ENCODE assay signal across 20 cellular contexts in genomic region chr13:78816592-78816991, GRCh38.
"Had no signal": no experiment of that assay in that cellular context is flagged by ENCODE, and none has a peak within 500 bp of the region (broad histone marks: within the 10 kb centered on the region; RNA-seq: fewer than 3 reads in every experiment).

No MANE protein-coding gene starts in this region.

- DNase-seq: effector memory CD4-positive, alpha-beta T cell; gastrocnemius medialis; heart right ventricle; kidney; left cardiac atrium; left ventricle myocardium inferior; mesenchymal stem cell; midbrain; small intestine; stimulated activated CD4-positive, alpha-beta T cell treated with anti-CD3 and anti-CD28 coated beads, Interleukin-12 subunit alpha, Interleukin-12 subunit beta, amount 100 ng/mL, for 4 hours; stimulated activated naive CD4-positive, alpha-beta T cell; stomach; substantia nigra; transverse colon had no signal

- H3K4me3 ChIP-seq: esophagus muscularis mucosa, gastrocnemius medialis, heart right ventricle, left ventricle myocardium inferior, lung, right atrium auricular region, stomach, thoracic aorta, transverse colon had no signal

- FAIRE-seq: kidney, small intestine had no signal

- H3K27me3 ChIP-seq: gastrocnemius medialis, neutrophil, right atrium auricular region, transverse colon had no signal

- H3K4me1 ChIP-seq: esophagus muscularis mucosa, gastrocnemius medialis, heart right ventricle, left ventricle myocardium inferior, right atrium auricular region, stomach, transverse colon had no signal

- ATAC-seq: gastrocnemius medialis, heart right ventricle, left cardiac atrium had no signal

- H3K9me3 ChIP-seq: esophagus muscularis mucosa, gastrocnemius medialis, heart right ventricle, left ventricle myocardium inferior, neutrophil, right atrium auricular region, stomach, thoracic aorta, transverse colon had no signal

- H3K27ac ChIP-seq: epithelial cell of prostate, esophagus muscularis mucosa, gastrocnemius medialis, heart right ventricle, left ventricle myocardium inferior, neutrophil, right atrium auricular region, stomach, thoracic aorta, transverse colon had no signal

- H3K36me3 ChIP-seq: esophagus muscularis mucosa, gastrocnemius medialis, heart right ventricle, left ventricle myocardium inferior, neutrophil, right atrium auricular region, stomach, thoracic aorta, transverse colon had no signal
